In genomic region chr6:26159417-26160273, GRCh38 we compare ENCODE assay signal across 1 cellular context.
TF ChIP-seq lines count a peak whose summit lies in the region.

No MANE protein-coding gene starts in this region.

TF ChIP-seq in K562, 482 proteins besides CTCF, POLR2A, EP300 and RAD21 (continued from another document and continues in another):
- no peak for TF ChIP-seq ZBTB40 (IDR thresholded peaks at IDR 0.05)
- peak; percentile 49; the same call in 1 of the 2 replicates for TF ChIP-seq ZBTB40 (CRISPR knock-in tag; IDR thresholded peaks at IDR 0.05)
- peak; percentile 29; the same call in 1 of the 2 replicates for TF ChIP-seq SMARCE1 (IDR thresholded peaks at IDR 0.05)
- TF ChIP-seq FIP1L1 (IDR thresholded peaks at IDR 0.05; ENCODE audit: low read depth, low read length, poor library complexity, severe bottlenecking) = peak; percentile 39
- TF ChIP-seq ZNF197 (CRISPR knock-in tag; IDR thresholded peaks at IDR 0.05; ENCODE audit: low read depth) = no peak
- no peak for TF ChIP-seq HLTF (IDR thresholded peaks at IDR 0.05)
- TF ChIP-seq TOE1 (IDR thresholded peaks at IDR 0.05; ENCODE audit: borderline replicate concordance) = 0 out of 2 replicates have a peak, but pooled peaks have one; percentile 34
- peak; percentile 59; the same call in 1 of the 2 replicates for TF ChIP-seq TOE1 (CRISPR knock-in tag; IDR thresholded peaks at IDR 0.05; ENCODE audit: borderline replicate concordance, low read depth)
- 0 out of 4 replicates have a peak, but pooled peaks of 1 of the 2 experiments have one; percentile 12 for TF ChIP-seq TBL1XR1 (IDR thresholded peaks at IDR 0.05; ENCODE audit: low read length in 2 of 2)
- no peak for TF ChIP-seq KLF13 (tag; IDR thresholded peaks at IDR 0.05; ENCODE audit: borderline replicate concordance, low read depth)
- no peak for TF ChIP-seq NCOR1 (IDR thresholded peaks at IDR 0.05)
- 0 out of 2 replicates have a peak, but pooled peaks have one; percentile 16 for TF ChIP-seq ZNF253 (CRISPR knock-in tag; conservative IDR thresholded peaks at IDR 0.05)
- peak; percentile 78; the same call in 1 of the 2 replicates for TF ChIP-seq ELF4 (CRISPR knock-in tag; IDR thresholded peaks at IDR 0.05)
- TF ChIP-seq TEAD4 (IDR thresholded peaks at IDR 0.05; ENCODE audit: low read length) = 0 out of 2 replicates have a peak, but pooled peaks have one; percentile 2
- no peak for TF ChIP-seq TEAD4 (CRISPR knock-in tag; IDR thresholded peaks at IDR 0.05; ENCODE audit: borderline replicate concordance)
- TF ChIP-seq ETS1 (conservative IDR thresholded peaks at IDR 0.05; ENCODE audit: control insufficient read depth, low read depth, low read length) = no peak
- peak; percentile 33; the same call in 1 of the 2 replicates for TF ChIP-seq RBFOX2 (IDR thresholded peaks at IDR 0.05; ENCODE audit: low read depth, low read length)
- no peak for TF ChIP-seq TCF3 (CRISPR knock-in tag; IDR thresholded peaks at IDR 0.05)
- TF ChIP-seq ZSCAN32 (CRISPR knock-in tag; IDR thresholded peaks at IDR 0.05) = peak; percentile 23; the same call in 1 of the 2 replicates
- 0 out of 2 replicates have a peak, but pooled peaks have one; percentile 65 for TF ChIP-seq ZC3H8 (IDR thresholded peaks at IDR 0.05)
- peak; percentile 50 for TF ChIP-seq POLR2B (IDR thresholded peaks at IDR 0.05; ENCODE audit: low read depth, partially characterized antibody)
- TF ChIP-seq ZNF830 (CRISPR knock-in tag; IDR thresholded peaks at IDR 0.05) = no peak
- TF ChIP-seq CHCHD3 (CRISPR knock-in tag; IDR thresholded peaks at IDR 0.05) = peak; percentile 64
- TF ChIP-seq THAP12 (CRISPR knock-in tag; IDR thresholded peaks at IDR 0.05) = 0 out of 2 replicates have a peak, but pooled peaks have one; percentile 35
- peak; percentile 55 for TF ChIP-seq SUPT5H (IDR thresholded peaks at IDR 0.05)
- no peak for TF ChIP-seq POLR3A (IDR thresholded peaks at IDR 0.05; ENCODE audit: borderline replicate concordance, extremely low read depth, insufficient read depth, insufficient read length)
- TF ChIP-seq ESRRB (CRISPR knock-in tag; IDR thresholded peaks at IDR 0.05; ENCODE audit: borderline replicate concordance) = peak; percentile 61; the same call in 1 of the 2 replicates
- peak; percentile 82 for TF ChIP-seq CGGBP1 (CRISPR knock-in tag; IDR thresholded peaks at IDR 0.05)
- TF ChIP-seq KLF10 (CRISPR knock-in tag; IDR thresholded peaks at IDR 0.05) = peak; percentile 80; the same call in 1 of the 2 replicates
- TF ChIP-seq SIN3A (IDR thresholded peaks at IDR 0.05; ENCODE audit: borderline replicate concordance in 2 of 2, control insufficient read depth in 1 of 2, low read depth in 2 of 2, low read length in 2 of 2) = peak; percentile 6 to 55; a peak in 1 of 4 replicates
- 0 out of 2 replicates have a peak, but pooled peaks have one; percentile 16 for TF ChIP-seq THRB (CRISPR knock-in tag; conservative IDR thresholded peaks at IDR 0.05)
- TF ChIP-seq TRIM25 (IDR thresholded peaks at IDR 0.05; ENCODE audit: borderline replicate concordance) = no peak
- no peak for TF ChIP-seq ZNF174 (CRISPR knock-in tag; IDR thresholded peaks at IDR 0.05)
- TF ChIP-seq MEIS2 (IDR thresholded peaks at IDR 0.05; ENCODE audit: partially characterized antibody) = no peak
- no peak for TF ChIP-seq SMAD2 (IDR thresholded peaks at IDR 0.05; ENCODE audit: low read depth, low read length)
- peak; percentile 51 for TF ChIP-seq POLR2G (IDR thresholded peaks at IDR 0.05; ENCODE audit: low read depth, low read length)
- peak; percentile 1 for TF ChIP-seq CCNT2 (IDR thresholded peaks at IDR 0.05; ENCODE audit: borderline replicate concordance, extremely low read depth, insufficient read length, low read depth, low read length)
- peak; percentile 52; the same call in 1 of the 2 replicates for TF ChIP-seq ZBTB26 (CRISPR knock-in tag; IDR thresholded peaks at IDR 0.05)
- TF ChIP-seq GTF3C2 (IDR thresholded peaks at IDR 0.05; ENCODE audit: borderline replicate concordance, extremely low read depth, insufficient read length) = no peak
- TF ChIP-seq PHTF2 (CRISPR knock-in tag; IDR thresholded peaks at IDR 0.05) = no peak
- TF ChIP-seq ARHGAP35 (IDR thresholded peaks at IDR 0.05; ENCODE audit: partially characterized antibody) = peak; percentile 64
- TF ChIP-seq FUS (optimal IDR thresholded peaks at IDR 0.05; ENCODE audit: low read depth, low read length) = peak; percentile 83
